Comparison of ENCODE assay signal across 1 cellular context in genomic region chr14:71373773-71374172, GRCh38.
TF ChIP-seq lines count a peak whose summit lies in the region.

No MANE protein-coding gene starts in this region.

TF ChIP-seq in GM12891, 5 proteins besides CTCF, POLR2A, EP300 and RAD21 (continued from another document):
- TF ChIP-seq SPI1 (IDR thresholded peaks at IDR 0.05; ENCODE audit: low read depth, low read length): no peak
